In the genomic region with DNA sequence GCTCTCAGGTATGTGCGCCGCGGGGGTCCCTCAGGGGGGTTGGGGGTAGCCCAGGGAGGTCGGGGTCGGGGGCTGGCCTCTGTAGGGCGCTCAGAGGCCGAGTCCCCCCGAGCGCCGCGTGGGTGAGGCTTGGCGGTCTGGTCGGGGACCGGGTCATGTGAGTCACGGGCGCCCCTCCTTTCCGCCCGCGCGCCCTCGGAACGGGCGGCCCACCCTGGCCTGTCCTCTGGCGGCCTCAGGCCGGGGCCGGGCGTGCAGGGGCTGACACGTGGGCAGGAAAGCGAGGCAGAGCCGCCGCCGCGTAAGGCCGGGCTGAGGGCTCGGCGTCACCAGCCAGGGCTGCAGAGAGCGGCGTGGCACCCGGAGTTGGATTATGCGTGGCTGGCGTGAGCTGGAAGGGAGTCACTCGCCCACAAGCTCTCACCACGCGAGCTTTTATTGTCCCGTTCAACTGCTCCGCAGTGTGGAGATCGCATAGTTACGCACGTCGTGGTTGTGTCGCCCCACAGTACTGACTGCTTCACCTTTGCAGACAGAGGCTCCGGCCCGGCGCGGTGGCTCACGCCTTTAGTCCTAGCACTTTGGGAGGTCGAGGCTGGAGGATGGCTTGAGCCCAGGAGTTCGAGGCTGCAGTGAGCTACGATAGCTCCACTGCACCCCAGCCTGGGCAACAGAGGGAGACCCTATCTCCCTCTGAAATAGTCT, we compare ENCODE assay signal across 8 cellular contexts. TPM values are rescaled to one million over a fixed set of nuclear protein-coding genes. Genes with fewer than 3 reads are reported as not detected.
DNase-seq lines count a peak whose midpoint lies in the region; ATAC-seq and TF ChIP-seq lines count a peak whose summit lies in the region.

No MANE protein-coding gene starts in this region.

- H3K4me3 Mint-ChIP-seq in activated naive CD4-positive, alpha-beta T cell treated with anti-CD3 and anti-CD28 coated beads, Interleukin-2, amount 10 ng/mL, durations not matched to agents 7 days and 5 days, result peak overlapping the region; percentile 81
- peak overlapping the region; percentile 82 for H3K4me3 Mint-ChIP-seq in osteocyte (ENCODE audit: unreplicated experiment)

- DNase-seq in COLO829 (ENCODE audit: low spot score) (peak; percentile 15), SK-N-DZ (ENCODE audit: low spot score) (peak; percentile 85), glomerular visceral epithelial cell (ENCODE audit: extremely low spot score) (peak; percentile 91), osteocyte (ENCODE audit: extremely low spot score, unreplicated experiment) (peak; percentile 94)
- DNase-seq in activated naive CD4-positive, alpha-beta T cell treated with anti-CD3 and anti-CD28 coated beads, Interleukin-2, amount 10 ng/mL, durations not matched to agents 7 days and 5 days, result peak; percentile 86

- TF ChIP-seq CTCF in osteocyte (IDR thresholded peaks at IDR 0.05), result no peak

- H3K4me1 Mint-ChIP-seq in activated naive CD4-positive, alpha-beta T cell treated with anti-CD3 and anti-CD28 coated beads, Interleukin-2, amount 10 ng/mL, durations not matched to agents 7 days and 5 days, result peaks cover 55% of the 10 kb centered on the region
- peaks cover 47% of the 10 kb centered on the region for H3K4me1 Mint-ChIP-seq in osteocyte (ENCODE audit: unreplicated experiment)

- peak overlapping the region; percentile 96 for H3K27ac ChIP-seq in thymus (ENCODE audit: low read depth)

- no peaks in the 10 kb centered on the region for H3K36me3 ChIP-seq in thymus (ENCODE audit: control insufficient read depth, insufficient read depth)

- H3K4me1 ChIP-seq in thymus (ENCODE audit: control insufficient read depth, insufficient read depth, low read length), result peaks cover 15% of the 10 kb centered on the region

- peaks cover 30% of the 10 kb centered on the region for H3K36me3 Mint-ChIP-seq in activated naive CD4-positive, alpha-beta T cell treated with anti-CD3 and anti-CD28 coated beads, Interleukin-2, amount 10 ng/mL, durations not matched to agents 7 days and 5 days
- peaks cover 16% of the 10 kb centered on the region for H3K36me3 Mint-ChIP-seq in osteocyte (ENCODE audit: unreplicated experiment)

- CTCF ChIA-PET in activated naive CD4-positive, alpha-beta T cell treated with anti-CD3 and anti-CD28 coated beads, Interleukin-2, amount 10 ng/mL, durations not matched to agents 7 days and 5 days (lab: Charles Lee), result interaction anchor here (0.6 to 1.0 kb wide), 3 partner anchors 10 to 40 kb away, joined by 3 read pairs; no protein-coding TSS in a partner anchor

- H3K27ac Mint-ChIP-seq in activated naive CD4-positive, alpha-beta T cell treated with anti-CD3 and anti-CD28 coated beads, Interleukin-2, amount 10 ng/mL, durations not matched to agents 7 days and 5 days, result peak overlapping the region; percentile 92
- H3K27ac Mint-ChIP-seq in osteocyte (ENCODE audit: unreplicated experiment), result peak overlapping the region; percentile 92

- under 1% methylated on average over 59 of the region's 59 CpGs for WGBS in thymus

- H3K27me3 Mint-ChIP-seq in activated naive CD4-positive, alpha-beta T cell treated with anti-CD3 and anti-CD28 coated beads, Interleukin-2, amount 10 ng/mL, durations not matched to agents 7 days and 5 days, result no peaks in the 10 kb centered on the region
- H3K27me3 Mint-ChIP-seq in osteocyte (ENCODE audit: unreplicated experiment), result no peaks in the 10 kb centered on the region

- H3K27me3 ChIP-seq in thymus (ENCODE audit: control insufficient read depth, insufficient read depth), result no peaks in the 10 kb centered on the region

- ATAC-seq in GM19455 (IDR thresholded peaks at IDR 0.05; ENCODE audit: unreplicated experiment) (peak; percentile 62), HG03571 (IDR thresholded peaks at IDR 0.05; ENCODE audit: unreplicated experiment) (peak; percentile 49)

- no peaks in the 10 kb centered on the region for H3K9me3 Mint-ChIP-seq in activated naive CD4-positive, alpha-beta T cell treated with anti-CD3 and anti-CD28 coated beads, Interleukin-2, amount 10 ng/mL, durations not matched to agents 7 days and 5 days
- H3K9me3 Mint-ChIP-seq in osteocyte (ENCODE audit: unreplicated experiment), result peaks cover 8% of the 10 kb centered on the region

- H3K9me3 ChIP-seq in thymus (ENCODE audit: control insufficient read depth), result no peaks in the 10 kb centered on the region

- peak overlapping the region; percentile 91 for H3K4me3 ChIP-seq in thymus (ENCODE audit: low read length)

RNA-seq across cellular contexts. Expression of a gene that starts 0.4 kb away (rescaled TPM):
- polyA plus RNA-seq in SK-N-DZ (2014; cell fraction: cytosol; rRNA removed), result 32.3 and 36.6 TPM in 2 replicates
- polyA plus RNA-seq in SK-N-DZ (2014; cell fraction: nucleus; rRNA removed), result 26.3 and 27.9 TPM in 2 replicates
- total RNA-seq in osteocyte, result 26.3 and 29.3 TPM in 2 replicates
- polyA plus RNA-seq in thymus, result 17.9 TPM

RNA-seq across cellular contexts. Expression of a gene that starts 0.8 kb away (rescaled TPM):
- polyA plus RNA-seq in SK-N-DZ (2014; cell fraction: cytosol; rRNA removed), result 151 and 170 TPM in 2 replicates
- 77.7 and 97.6 TPM in 2 replicates for polyA plus RNA-seq in SK-N-DZ (2014; cell fraction: nucleus; rRNA removed)
- 125 and 132 TPM in 2 replicates for total RNA-seq in osteocyte
- 65.9 TPM for polyA plus RNA-seq in thymus

Comparison
In these comparisons a context has a peak if more than half of its experiments do, and no peak if none do; other contexts are left out.
1. Peak in every context shown above with its lines: DNase-seq, ATAC-seq, H3K4me3 ChIP-seq and H3K27ac ChIP-seq.
2. DNase-seq: peak in every context shown above with its lines; median percentile 94 in osteocyte; 91 in glomerular visceral epithelial cell; 86 in activated naive CD4-positive, alpha-beta T cell treated with anti-CD3 and anti-CD28 coated beads, Interleukin-2, amount 10 ng/mL, durations not matched to agents 7 days and 5 days; 85 in SK-N-DZ; 15 in COLO829.